ENCODE assay signal across 9 cellular contexts in the genomic region with DNA sequence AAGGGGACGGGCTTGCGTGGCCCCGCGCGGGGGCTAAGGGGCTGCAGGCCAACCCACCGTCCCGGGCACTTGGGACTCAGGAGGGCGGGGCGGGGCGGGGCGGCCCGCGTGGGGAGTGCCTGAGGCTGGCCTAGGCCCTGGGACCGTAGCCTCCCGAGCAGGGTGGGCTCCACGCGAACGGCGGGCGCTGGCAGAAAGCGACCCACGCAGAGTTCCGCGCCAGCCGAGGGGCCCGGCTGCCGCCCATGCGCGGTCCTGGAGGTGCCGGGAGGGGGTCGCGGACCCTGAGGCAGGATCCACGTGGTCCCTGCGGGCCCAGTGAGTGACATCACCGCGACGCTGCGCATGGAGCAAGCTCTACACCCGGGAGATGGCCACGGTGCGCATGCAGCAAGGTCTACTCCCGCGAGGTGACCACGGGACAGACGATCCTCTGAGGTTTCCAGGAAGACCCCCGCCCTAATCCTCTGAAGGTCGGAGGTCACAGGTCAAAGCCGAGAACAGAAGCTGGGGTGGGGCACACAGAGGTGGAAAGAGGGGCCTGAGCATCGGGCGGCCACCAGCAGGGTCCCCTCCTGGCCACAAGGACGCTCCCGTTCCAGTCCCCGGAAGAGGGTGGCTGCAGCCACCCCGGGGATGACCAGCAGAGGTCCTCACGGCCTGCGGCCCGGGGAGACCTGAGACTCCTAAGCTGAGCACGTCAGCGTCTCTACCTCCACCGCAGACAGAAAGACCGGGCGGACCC. TPM values are rescaled to one million over a fixed set of nuclear protein-coding genes. Genes with fewer than 3 reads are reported as not detected.
DNase-seq lines count a peak whose midpoint lies in the region; ATAC-seq, FAIRE-seq and TF ChIP-seq lines count a peak whose summit lies in the region.
"Had no signal": no experiment of that assay in that cellular context is flagged by ENCODE, and none has a peak within 500 bp of the region (broad histone marks: within the 10 kb centered on the region; RNA-seq: fewer than 3 reads in every experiment).

No MANE protein-coding gene starts in this region.

- dilution Hi-C loops in endothelial cell of umbilical vein (cut with MboI; ENCODE audit: extremely low pct_ligation_motif_present, low sequenced_read_pairs), result no loop called here

- H3K18ac ChIP-seq in mesendoderm (ENCODE audit: low read length), result peak overlapping the region; percentile 53

- peak; percentile 32 for ATAC-seq in CD8-positive, alpha-beta T cell
- ATAC-seq in stimulated activated naive CD8-positive, alpha-beta T cell treated with anti-CD3 and anti-CD28 coated beads, Interleukin-15, Interleukin-2, amounts not matched to agents 100 U/mL and 50 U/mL, for 24 hours, result peak; percentile 24

- no peaks in the 10 kb centered on the region for H4K20me1 ChIP-seq in endothelial cell of umbilical vein (replicated peaks; ENCODE audit: control insufficient read depth, extremely low read depth, insufficient read depth, low read length)

- no peaks in the 10 kb centered on the region for H3K27me3 ChIP-seq in CD8-positive, alpha-beta T cell (ENCODE audit: insufficient read depth, low read length)
- H3K27me3 ChIP-seq in endothelial cell of umbilical vein (ENCODE audit: control insufficient read depth in 2 of 2, insufficient read depth in 2 of 2, low read length in 2 of 2), result peaks cover 0 to 5% of the 10 kb centered on the region in 2 experiments
- H3K27me3 ChIP-seq in mesendoderm (ENCODE audit: insufficient read depth, low read length, poor library complexity), result no peaks in the 10 kb centered on the region

- FAIRE-seq in H54 (lab: Jason Lieb, UNC) (no peak), endothelial cell of umbilical vein (lab: Jason Lieb, UNC) (peak; percentile 55)

- no peaks in the 10 kb centered on the region for H3K9me3 ChIP-seq in CD8-positive, alpha-beta T cell (ENCODE audit: low read length)
- no peaks in the 10 kb centered on the region for H3K9me3 ChIP-seq in endothelial cell of umbilical vein (replicated peaks; ENCODE audit: control insufficient read depth, insufficient read depth, low read length)

- H2AK5ac ChIP-seq in mesendoderm (ENCODE audit: low read length), result no peak overlapping the region

- no CpG with 5 or more reads among the region's 62 CpGs for WGBS in mesendoderm (ENCODE audit: extremely low coverage, insufficient coverage, low lambda C conversion rate)

- no peak overlapping the region for H3K23ac ChIP-seq in mesendoderm (ENCODE audit: low read length)

- TF ChIP-seq CTCF in CD8-positive, alpha-beta T cell (IDR thresholded peaks at IDR 0.05), result no peak
- TF ChIP-seq CTCF in endothelial cell of umbilical vein (IDR thresholded peaks at IDR 0.05; ENCODE audit: extremely low read depth in 1 of 2, insufficient read depth in 1 of 2, low read depth in 1 of 2, low read length in 2 of 2), result peak; percentile 53 to 86

- H3K27ac Mint-ChIP-seq in CD8-positive, alpha-beta T cell, result no peak overlapping the region

- H4K8ac ChIP-seq in mesendoderm (ENCODE audit: low read depth, low read length), result no peak overlapping the region

- no peak overlapping the region for H4K5ac ChIP-seq in mesendoderm (ENCODE audit: low read length)

- no peaks in the 10 kb centered on the region for H3K9me1 ChIP-seq in endothelial cell of umbilical vein (replicated peaks; ENCODE audit: control insufficient read depth, extremely low read depth, insufficient read depth, low read length)

- H3K4me3 Mint-ChIP-seq in CD8-positive, alpha-beta T cell, result peak overlapping the region; percentile 39

- H3K36me3 Mint-ChIP-seq in CD8-positive, alpha-beta T cell, result peaks cover 3% of the 10 kb centered on the region

- CTCF ChIA-PET in CD8-positive, alpha-beta T cell (lab: Charles Lee), result interaction anchor here (1.6 kb wide), 1 partner anchor 41 kb away, joined by 17 read pairs; no protein-coding TSS in a partner anchor
- CTCF ChIA-PET in endothelial cell of umbilical vein (lab: Charles Lee), result interaction anchor here (0.7 to 3.5 kb wide), 24 partner anchors 9 to 324 kb away, joined by 3 to 103 read pairs (median 6); partner anchors contain the start of genes POFUT2 and SLC19A1

- H2BK15ac ChIP-seq in mesendoderm (replicated peaks; ENCODE audit: low read depth), result no peak overlapping the region

- H3K27ac ChIP-seq in CD8-positive, alpha-beta T cell (ENCODE audit: low read depth, low read length), result peak overlapping the region; percentile 45
- H3K27ac ChIP-seq in endothelial cell of umbilical vein (ENCODE audit: insufficient read depth, low read depth, low read length) (no peak overlapping the region), mesendoderm (ENCODE audit: low read depth, low read length) (no peak overlapping the region)
- H3K27ac ChIP-seq: SK-N-MC had no signal

- H2BK120ac ChIP-seq in mesendoderm (ENCODE audit: low read depth, low read length), result no peak overlapping the region

- H2BK5ac ChIP-seq in mesendoderm (ENCODE audit: low read length), result no peak overlapping the region

- H3K79me1 ChIP-seq in mesendoderm (ENCODE audit: low read length), result no peaks in the 10 kb centered on the region

- intact Hi-C loops in CD8-positive, alpha-beta T cell (cut with DNase I, micrococcal nuclease), result loop anchor here (1.0 kb wide), 4 partner anchors 13 to 265 kb away; partner anchors contain the start of gene SLC19A1 (in 1 of the 2)
- intact Hi-C loops in endothelial cell of umbilical vein (cut with micrococcal nuclease), result loop anchor here (1.0 to 2.0 kb wide), 4 partner anchors 41 to 265 kb away; partner anchors contain the start of gene PCBP3

- H3K4me1 ChIP-seq in CD8-positive, alpha-beta T cell (ENCODE audit: insufficient read depth, low read length), result peaks cover 29% of the 10 kb centered on the region
- H3K4me1 ChIP-seq in endothelial cell of umbilical vein (ENCODE audit: control insufficient read depth, extremely low read depth, insufficient read depth, low read length) (peaks cover 20% of the 10 kb centered on the region), mesendoderm (ENCODE audit: control insufficient read depth, low read depth, low read length) (no peaks in the 10 kb centered on the region)

- H3K9ac ChIP-seq in endothelial cell of umbilical vein (replicated peaks; ENCODE audit: extremely low read depth, insufficient read depth, low read length) (peak overlapping the region; percentile 34), mesendoderm (ENCODE audit: low read length) (peak overlapping the region; percentile 21)

- peaks cover 24% of the 10 kb centered on the region for H3K4me1 Mint-ChIP-seq in CD8-positive, alpha-beta T cell (ENCODE audit: low read depth)

- H3K4me2 ChIP-seq in endothelial cell of umbilical vein (ENCODE audit: insufficient read depth, low read length) (peak overlapping the region; percentile 42), mesendoderm (ENCODE audit: low read length) (peak overlapping the region; percentile 65)

- peak overlapping the region; percentile 43 for H3K4me3 ChIP-seq in CD8-positive, alpha-beta T cell (ENCODE audit: low read depth, low read length)
- peak overlapping the region in 2 of 3 experiments; percentile 33 to 35 for H3K4me3 ChIP-seq in endothelial cell of umbilical vein (replicated peaks in 1 of 3; ENCODE audit: insufficient read depth in 1 of 3, low read depth in 1 of 3, low read length in 3 of 3)
- H3K4me3 ChIP-seq in mesendoderm (ENCODE audit: low read length), result peak overlapping the region; percentile 8

- DNase-seq in CD8-positive, alpha-beta T cell, result peak in 6 of 7 experiments; percentile 24 to 64 (median 46)
- DNase-seq in H54 (ENCODE audit: insufficient read length, low spot score) (peak; percentile 98), NCI-H526 treated with DMSO at 0.1 percent for 48 hours (lab: John Stamatoyannopoulos, UW) (peak; percentile 58), activated T-cell treated with anti-CD3 and anti-CD28 coated beads for 4 hours (peak; percentile 40), endothelial cell of umbilical vein (ENCODE audit: low read depth, low spot score) (peak; percentile 60), mesendoderm (peak; percentile 96), GOT3 (lab: John Stamatoyannopoulos, UW) (no peak)
- peak; percentile 62 for DNase-seq in stimulated activated naive CD8-positive, alpha-beta T cell treated with anti-CD3 and anti-CD28 coated beads, Interleukin-15, Interleukin-2, amounts not matched to agents 100 U/mL and 50 U/mL, for 24 hours

- BruUV-seq in endothelial cell of umbilical vein (replicated peaks; lab: Mats Ljungman, UMichigan), result no TSS peak

- H3K27me3 Mint-ChIP-seq in CD8-positive, alpha-beta T cell (ENCODE audit: low read depth), result peaks cover 5% of the 10 kb centered on the region

- peak overlapping the region; percentile 82 for H2AFZ ChIP-seq in endothelial cell of umbilical vein (ENCODE audit: low read depth, low read length)

- no peaks in the 10 kb centered on the region for H3K36me3 ChIP-seq in CD8-positive, alpha-beta T cell (ENCODE audit: insufficient read depth, low read length)
- H3K36me3 ChIP-seq in endothelial cell of umbilical vein (ENCODE audit: control insufficient read depth in 2 of 2, extremely low read depth in 1 of 2, insufficient read depth in 2 of 2, low read length in 2 of 2), result no peaks in the 10 kb centered on the region
- no peaks in the 10 kb centered on the region for H3K36me3 ChIP-seq in mesendoderm (ENCODE audit: control insufficient read depth, insufficient read depth, low read length)

- no peaks in the 10 kb centered on the region for H3K9me3 Mint-ChIP-seq in CD8-positive, alpha-beta T cell

- TF ChIP-seq POLR2A in H54 (IDR thresholded peaks at IDR 0.05; ENCODE audit: low read depth, low read length) (no peak), endothelial cell of umbilical vein (IDR thresholded peaks at IDR 0.05; ENCODE audit: low read depth, low read length) (no peak)

- POLR2A ChIA-PET in CD8-positive, alpha-beta T cell (lab: Charles Lee), result interaction anchor here (0.9 kb wide), 1 partner anchor 17 kb away, joined by 3 read pairs; no protein-coding TSS in a partner anchor
- POLR2A ChIA-PET in endothelial cell of umbilical vein (lab: Charles Lee), result no interaction called here

- H3K79me2 ChIP-seq in endothelial cell of umbilical vein (ENCODE audit: control insufficient read depth, insufficient read depth, low read length) (no peaks in the 10 kb centered on the region), mesendoderm (ENCODE audit: control insufficient read depth, insufficient read depth, low read length) (no peaks in the 10 kb centered on the region)

- H3K4ac ChIP-seq in mesendoderm (ENCODE audit: low read depth, low read length), result peak overlapping the region; percentile 24

- H3K56ac ChIP-seq in mesendoderm (ENCODE audit: low read length), result peak overlapping the region; percentile 89

RNA-seq across cellular contexts. Expression of gene SLC19A1, which starts 13.5 kb away (rescaled TPM):
- total RNA-seq in CD8-positive, alpha-beta T cell, result 1 to 10 TPM; 8.8 to 9.0 TPM
- 54.6 and 58.9 TPM in 2 replicates for total RNA-seq in endothelial cell of umbilical vein
- polyA plus RNA-seq in endothelial cell of umbilical vein, result 36.3 and 55.0 TPM in 2 replicates
- polyA plus RNA-seq in endothelial cell of umbilical vein (2011; cell fraction: cytosol; rRNA removed), result 16.9 and 19.9 TPM in 2 replicates
- polyA plus RNA-seq in endothelial cell of umbilical vein (2011; cell fraction: nucleus; rRNA removed), result 18.7 and 21.4 TPM in 2 replicates
- 32.8 and 34.1 TPM in 2 replicates for polyA plus RNA-seq in endothelial cell of umbilical vein (2012)
- polyA minus RNA-seq in endothelial cell of umbilical vein, result 26.8 and 29.9 TPM in 2 replicates
- polyA minus RNA-seq in endothelial cell of umbilical vein (2011; cell fraction: cytosol; rRNA and poly(A)+ RNA removed), result 39.4 TPM
- polyA minus RNA-seq in endothelial cell of umbilical vein (2011; cell fraction: nucleus; rRNA and poly(A)+ RNA removed), result 14.9 and 17.1 TPM in 2 replicates
- polyA plus RNA-seq in mesendoderm (2013, experiment 1 of 2), result 26.2 TPM
- polyA plus RNA-seq in mesendoderm (2013, experiment 2 of 2), result 27.0 TPM
